Comparison of ENCODE assay signal across 24 cellular contexts in genomic region chr5:34803974-34804373, GRCh38. TPM values are rescaled to one million over a fixed set of nuclear protein-coding genes. Genes with fewer than 3 reads are reported as not detected.
A peak's percentile ranks its signal among the peaks of the same experiment; 100 is the strongest.
DNase-seq lines count a peak whose midpoint lies in the region; ATAC-seq, FAIRE-seq and TF ChIP-seq lines count a peak whose summit lies in the region.
"Had no signal": no experiment of that assay in that cellular context is flagged by ENCODE, and none has a peak within 500 bp of the region (broad histone marks: within the 10 kb centered on the region; RNA-seq: fewer than 3 reads in every experiment).

No MANE protein-coding gene starts in this region.

- no peak for TF ChIP-seq POLR2A in HepG2 (IDR thresholded peaks at IDR 0.05; ENCODE audit: insufficient read depth in 1 of 2, low read depth in 2 of 2, low read length in 2 of 2)
- no peak for TF ChIP-seq POLR2A in right lobe of liver (IDR thresholded peaks at IDR 0.05)

- no TSS peak for BruUV-seq in HepG2 (replicated peaks; lab: Mats Ljungman, UMichigan)

- H3K4me1 ChIP-seq in HepG2 (ENCODE audit: insufficient read depth, low read length) (no peaks in the 10 kb centered on the region), right lobe of liver (no peaks in the 10 kb centered on the region)
- H3K4me1 ChIP-seq: adrenal gland had no signal

- H3K4me3 ChIP-seq in HepG2 (replicated peaks in 1 of 3; ENCODE audit: insufficient read depth in 1 of 3, low read depth in 2 of 3, low read length in 3 of 3) (no peak overlapping the region), right lobe of liver (no peak overlapping the region), fibroblast of villous mesenchyme (ENCODE audit: low read depth, low read length) (no peak overlapping the region)
- H3K4me3 ChIP-seq: adrenal gland, esophagus squamous epithelium, GM12878 had no signal

- 93% methylated on average over 1 of the region's 1 CpG for WGBS in HepG2 (ENCODE audit: low lambda C conversion rate)
- 67% methylated on average over 1 of the region's 1 CpG for WGBS in right lobe of liver (ENCODE audit: insufficient coverage, low coverage, low lambda C conversion rate, missing lambda C conversion rate)

- POLR2A ChIA-PET in HepG2 (lab: Yijun Ruan, JAX), result no interaction called here

- intact Hi-C loops in HepG2 (cut with micrococcal nuclease; ENCODE audit: unreplicated experiment), result no loop called here
- intact Hi-C loops in right lobe of liver (cut with DNase I), result no loop called here

- H3K9ac ChIP-seq in HepG2 (ENCODE audit: insufficient read depth, low read depth, low read length), result no peak overlapping the region

- DNase-seq in HepG2 (ENCODE audit: low spot score) (no peak), right lobe of liver (no peak), amniotic epithelial cell (ENCODE audit: low read depth) (peak; percentile 73), fibroblast of villous mesenchyme (ENCODE audit: low read depth) (peak; percentile 53), osteocyte (ENCODE audit: extremely low spot score, unreplicated experiment) (no peak)
- DNase-seq in activated CD4-positive, CD25-positive, alpha-beta regulatory T cell (lab: John Stamatoyannopoulos, UW), result no peak
- DNase-seq: activated CD4-positive, alpha-beta T cell treated with anti-CD3 and anti-CD28 coated beads for 4 hours; activated naive CD4-positive, alpha-beta T cell; activated T-cell treated with anti-CD3 and anti-CD28 coated beads, Interleukin-2, amount 50 U/mL, for 4 hours; adrenal gland; cortex of kidney; esophagus squamous epithelium; kidney glomerular epithelial cell; MM.1S; NCI-H1694; NCI-H524 treated with DMSO at 0.1 percent for 48 hours; NK-92 treated with Interleukin-12 subunit alpha and Interleukin-12 subunit beta, amount 100 ng/mL, for 24 hours had no signal

- no peak for TF ChIP-seq CTCF in HepG2 (CRISPR knock-in tag; IDR thresholded peaks at IDR 0.05)
- TF ChIP-seq CTCF in right lobe of liver (IDR thresholded peaks at IDR 0.05), result no peak
- TF ChIP-seq CTCF in fibroblast of villous mesenchyme (IDR thresholded peaks at IDR 0.05; ENCODE audit: insufficient read depth, low read depth, low read length), result no peak
- no peak for TF ChIP-seq CTCF in osteocyte (IDR thresholded peaks at IDR 0.05)

- H3K27me3 Mint-ChIP-seq in osteocyte (ENCODE audit: unreplicated experiment), result no peaks in the 10 kb centered on the region

- no peaks in the 10 kb centered on the region for H3K9me3 ChIP-seq in HepG2 (ENCODE audit: low read length)
- no peaks in the 10 kb centered on the region for H3K9me3 ChIP-seq in right lobe of liver
- H3K9me3 ChIP-seq: adrenal gland, esophagus squamous epithelium, neutrophil had no signal

- TF ChIP-seq EP300 in HepG2 (IDR thresholded peaks at IDR 0.05; ENCODE audit: low read depth in 2 of 2, low read length in 2 of 2) (no peak), HepG2 (CRISPR knock-in tag; IDR thresholded peaks at IDR 0.05; ENCODE audit: borderline replicate concordance) (no peak)

- no peaks in the 10 kb centered on the region for H4K20me1 ChIP-seq in HepG2 (ENCODE audit: insufficient read depth, low read length)

- H3K27me3 ChIP-seq in HepG2 (ENCODE audit: control insufficient read depth in 1 of 2, insufficient read depth in 2 of 2, low read length in 2 of 2) (no peaks in the 10 kb centered on the region), right lobe of liver (no peaks in the 10 kb centered on the region)
- H3K27me3 ChIP-seq: adrenal gland, esophagus squamous epithelium, neutrophil had no signal

- no peak overlapping the region for H3K4me2 ChIP-seq in HepG2 (ENCODE audit: low read depth, low read length)

- CTCF ChIA-PET in HepG2 (lab: Yijun Ruan, JAX; ENCODE audit: low intra/inter-chr PET ratio, low total read pairs), result no interaction called here

- no peak overlapping the region for H2AFZ ChIP-seq in HepG2 (ENCODE audit: low read length)

- peaks cover 62% of the 10 kb centered on the region for H3K36me3 Mint-ChIP-seq in osteocyte (ENCODE audit: unreplicated experiment)
- H3K36me3 Mint-ChIP-seq: CD14-positive monocyte had no signal

- no peak overlapping the region for H3K27ac Mint-ChIP-seq in osteocyte (ENCODE audit: unreplicated experiment)
- H3K27ac Mint-ChIP-seq: CD14-positive monocyte; T-helper 1 cell treated with Interleukin-12 subunit alpha and Interleukin-12 subunit beta and Interleukin-4 antibody, amounts not matched to agents 30 μg/mL and 1 μg/mL, for 36 hours had no signal

- peaks cover 1 to 6% of the 10 kb centered on the region in 2 experiments; a peak in 4 of 5 replicates for H3K36me3 ChIP-seq in HepG2 (replicated peaks in 1 of 2; ENCODE audit: control insufficient read depth in 1 of 2, insufficient read depth in 2 of 2, low read length in 2 of 2)
- peaks cover 0 to 18% (median 4%) of the 10 kb centered on the region in 4 donors for H3K36me3 ChIP-seq in right lobe of liver
- H3K36me3 ChIP-seq: adrenal gland, neutrophil had no signal

- no peak overlapping the region for H3K27ac ChIP-seq in HepG2 (ENCODE audit: extremely low read length, insufficient read depth, low read length)
- H3K27ac ChIP-seq in right lobe of liver, result no peak overlapping the region
- H3K27ac ChIP-seq: adrenal gland, esophagus squamous epithelium, neutrophil had no signal

- H3K79me2 ChIP-seq in HepG2 (ENCODE audit: insufficient read depth, low read length), result no peaks in the 10 kb centered on the region

- peaks cover 9% of the 10 kb centered on the region for H3K4me1 Mint-ChIP-seq in osteocyte (ENCODE audit: unreplicated experiment)

- ATAC-seq in HepG2 (no peak), right lobe of liver (no peak), GM21360 (IDR thresholded peaks at IDR 0.05; ENCODE audit: unreplicated experiment) (no peak), GM21367 (IDR thresholded peaks at IDR 0.05; ENCODE audit: unreplicated experiment) (no peak)
- ATAC-seq: activated T-cell treated with anti-CD3 and anti-CD28 coated beads, Interleukin-2, amount 50 U/mL, for 4 hours; GM12878 had no signal

- H3K4me3 Mint-ChIP-seq in osteocyte (ENCODE audit: unreplicated experiment), result no peak overlapping the region
- H3K4me3 Mint-ChIP-seq: activated T-cell treated with anti-CD3 and anti-CD28 coated beads, Interleukin-2, amount 50 U/mL, for 4 hours; CD14-positive monocyte; T-helper 1 cell treated with Interleukin-12 subunit alpha and Interleukin-12 subunit beta and Interleukin-4 antibody, amounts not matched to agents 30 μg/mL and 1 μg/mL, for 36 hours had no signal

- no peak for FAIRE-seq in HepG2 (lab: Jason Lieb, UNC)
- FAIRE-seq: GM12878 had no signal

- H3K9me3 Mint-ChIP-seq in osteocyte (ENCODE audit: unreplicated experiment), result no peaks in the 10 kb centered on the region
- H3K9me3 Mint-ChIP-seq: activated T-cell treated with anti-CD3 and anti-CD28 coated beads, Interleukin-2, amount 50 U/mL, for 4 hours; T-helper 1 cell treated with Interleukin-12 subunit alpha and Interleukin-12 subunit beta and Interleukin-4 antibody, amounts not matched to agents 30 μg/mL and 1 μg/mL, for 36 hours had no signal

- in situ Hi-C loops in HepG2 (cut with HindIII; ENCODE audit: extremely low pct_ligation_motif_present, low pct_unique_long_range_greater_than_20kb), result no loop called here

- no peak for TF ChIP-seq RAD21 in HepG2 (CRISPR knock-in tag; IDR thresholded peaks at IDR 0.05)

TF ChIP-seq in HepG2, 621 proteins besides CTCF, POLR2A, EP300 and RAD21:
- TF ChIP-seq NAIF1 (CRISPR knock-in tag; IDR thresholded peaks at IDR 0.05; ENCODE audit: borderline replicate concordance) (no peak), RFXAP (CRISPR knock-in tag; IDR thresholded peaks at IDR 0.05; ENCODE audit: borderline replicate concordance) (no peak), CEBPB (IDR thresholded peaks at IDR 0.05; ENCODE audit: borderline replicate concordance, low read depth, low read length) (peak; percentile 75)
TF ChIP-seq in HepG2: peak in this region for 1.

RNA-seq across cellular contexts. Expression of gene TTC23L, which starts 35.0 kb away (rescaled TPM):
- total RNA-seq in HepG2 (2016; rRNA removed; fragmentation: Illumina TruSeq; extraction: Trizol) (1.1 and 1.4 TPM in 2 replicates), right lobe of liver (under 1 TPM in 2 of 6 experiments, not detected in 4; 0.15 to 0.51 TPM), fibroblast of villous mesenchyme (under 0.01 TPM in 1 of 2 replicates, not detected in the other), osteocyte (0.59 TPM in 1 of 2 replicates, not detected in the other)
- total RNA-seq in HepG2 (2016; cell fraction: cytosol; rRNA removed; fragmentation: Illumina TruSeq; extraction: Trizol; ENCODE audit: low read depth), result 0.62 and 1.3 TPM in 2 replicates
- total RNA-seq in HepG2 (2016; cell fraction: insoluble cytoplasmic fraction; rRNA removed; fragmentation: Illumina TruSeq; extraction: Trizol), result 0.80 and 1.2 TPM in 2 replicates
- total RNA-seq in HepG2 (2016; cell fraction: membrane; rRNA removed; fragmentation: Illumina TruSeq; extraction: Trizol), result 0.83 and 1.00 TPM in 2 replicates
- total RNA-seq in HepG2 (2016; cell fraction: nucleus; rRNA removed; fragmentation: Illumina TruSeq; extraction: Trizol), result 1.2 and 2.1 TPM in 2 replicates
- 0.37 and 0.54 TPM in 2 replicates for polyA plus RNA-seq in HepG2 (2011; rRNA removed)
- 0.15 and 0.39 TPM in 2 replicates for polyA plus RNA-seq in HepG2 (2011; cell fraction: cytosol; rRNA removed)
- polyA plus RNA-seq in HepG2 (2011; cell fraction: nucleus; rRNA removed), result 0.66 and 1.9 TPM in 2 replicates
- polyA plus RNA-seq in HepG2 (2012), result 0.44 and 0.87 TPM in 2 replicates
- polyA plus RNA-seq in HepG2 (2016; cell fraction: cytosol; fragmentation: Illumina TruSeq; extraction: Trizol; ENCODE audit: low read depth), result 0.14 and 0.18 TPM in 2 replicates
- polyA plus RNA-seq in HepG2 (2016; cell fraction: insoluble cytoplasmic fraction; fragmentation: Illumina TruSeq; extraction: Trizol; ENCODE audit: low read depth), result 0.46 and 0.47 TPM in 2 replicates
- 0.57 and 0.65 TPM in 2 replicates for polyA plus RNA-seq in HepG2 (2016; cell fraction: membrane; fragmentation: Illumina TruSeq; extraction: Trizol; ENCODE audit: low read depth)
- polyA plus RNA-seq in HepG2 (2016; cell fraction: nucleus; fragmentation: Illumina TruSeq; extraction: Trizol; ENCODE audit: insufficient read depth, low read depth), result 1.2 and 2.8 TPM in 2 replicates
- 0.26 TPM in 1 of 2 replicates, not detected in the other for polyA minus RNA-seq in HepG2 (2011; rRNA and poly(A)+ RNA removed; ENCODE audit: low replicate concordance)
- not detected in 2 replicates for polyA minus RNA-seq in HepG2 (2011; cell fraction: cytosol; rRNA and poly(A)+ RNA removed)
- polyA minus RNA-seq in HepG2 (2011; cell fraction: nucleus; rRNA and poly(A)+ RNA removed), result 1.2 and 1.5 TPM in 2 replicates
- total RNA-seq: lung microvascular endothelial cell had no signal
- polyA plus RNA-seq: CD14-positive monocyte, GM12878 had no signal

Comparison
In these comparisons a context has a peak if more than half of its experiments do, and no peak if none do; other contexts are left out.
1. DNase-seq: peak in amniotic epithelial cell (single experiment) and fibroblast of villous mesenchyme (single experiment); none in HepG2 (single experiment), right lobe of liver (0 of 3), osteocyte (single experiment) and activated CD4-positive, CD25-positive, alpha-beta regulatory T cell (0 of 4).